8 cellular contexts compared by ENCODE assay signal in genomic region chr4:54539500-54540029, GRCh38.
A peak's percentile ranks its signal among the peaks of the same experiment; 100 is the strongest.
DNase-seq lines count a peak whose midpoint lies in the region; ATAC-seq lines count a peak whose summit lies in the region.

No MANE protein-coding gene starts in this region.

- no peak overlapping the region for H3K27ac Mint-ChIP-seq in activated naive CD8-positive, alpha-beta T cell
- H3K27ac Mint-ChIP-seq in activated naive CD8-positive, alpha-beta T cell treated with anti-CD3 and anti-CD28 coated beads for 36 hours, result no peak overlapping the region
- H3K27ac Mint-ChIP-seq in stimulated activated memory B cell treated with anti-CD40 and anti-IgM and Interleukin-4, amounts not matched to agents 10 μg/mL and 1 μg/mL and 100 μg/mL, for 72 hours, result no peak overlapping the region

- H3K9me3 Mint-ChIP-seq in activated naive CD8-positive, alpha-beta T cell (ENCODE audit: low read depth), result no peaks in the 10 kb centered on the region
- H3K9me3 Mint-ChIP-seq in activated naive CD8-positive, alpha-beta T cell treated with anti-CD3 and anti-CD28 coated beads for 36 hours, result peaks cover 3% of the 10 kb centered on the region
- H3K9me3 Mint-ChIP-seq in stimulated activated memory B cell treated with anti-CD40 and anti-IgM and Interleukin-4, amounts not matched to agents 10 μg/mL and 1 μg/mL and 100 μg/mL, for 72 hours, result no peaks in the 10 kb centered on the region

- H3K4me3 Mint-ChIP-seq in activated naive CD8-positive, alpha-beta T cell, result peak overlapping the region; percentile 12
- H3K4me3 Mint-ChIP-seq in activated naive CD8-positive, alpha-beta T cell treated with anti-CD3 and anti-CD28 coated beads for 36 hours, result no peak overlapping the region
- H3K4me3 Mint-ChIP-seq in stimulated activated memory B cell treated with anti-CD40 and anti-IgM and Interleukin-4, amounts not matched to agents 10 μg/mL and 1 μg/mL and 100 μg/mL, for 72 hours, result no peak overlapping the region

- no peak for DNase-seq in activated naive CD8-positive, alpha-beta T cell treated with anti-CD3 and anti-CD28 coated beads for 36 hours
- peak; percentile 88 to 91 for DNase-seq in NCI-H526 (lab: John Stamatoyannopoulos, UW)
- DNase-seq in dedifferentiated amniotic fluid mesenchymal stem cell (ENCODE audit: extremely low spot score), result peak; percentile 60
- peak; percentile 92 for DNase-seq in left kidney (ENCODE audit: low read depth, low spot score)
- no peak for DNase-seq in effector CD4-positive, alpha-beta T cell

- H3K27me3 Mint-ChIP-seq in activated naive CD8-positive, alpha-beta T cell, result peaks cover 12% of the 10 kb centered on the region
- H3K27me3 Mint-ChIP-seq in activated naive CD8-positive, alpha-beta T cell treated with anti-CD3 and anti-CD28 coated beads for 36 hours, result peaks cover 16% of the 10 kb centered on the region
- peaks cover 30% of the 10 kb centered on the region for H3K27me3 Mint-ChIP-seq in stimulated activated memory B cell treated with anti-CD40 and anti-IgM and Interleukin-4, amounts not matched to agents 10 μg/mL and 1 μg/mL and 100 μg/mL, for 72 hours

- ATAC-seq in stimulated activated memory B cell treated with anti-CD40 and anti-IgM and Interleukin-4, amounts not matched to agents 10 μg/mL and 1 μg/mL and 100 μg/mL, for 72 hours, result peak; percentile 12
- no peak for ATAC-seq in HG03097 (IDR thresholded peaks at IDR 0.05; ENCODE audit: low FRiP score, unreplicated experiment)

- H3K4me1 Mint-ChIP-seq in activated naive CD8-positive, alpha-beta T cell (ENCODE audit: low read depth), result peaks cover 2% of the 10 kb centered on the region
- H3K4me1 Mint-ChIP-seq in activated naive CD8-positive, alpha-beta T cell treated with anti-CD3 and anti-CD28 coated beads for 36 hours, result no peaks in the 10 kb centered on the region
- H3K4me1 Mint-ChIP-seq in stimulated activated memory B cell treated with anti-CD40 and anti-IgM and Interleukin-4, amounts not matched to agents 10 μg/mL and 1 μg/mL and 100 μg/mL, for 72 hours, result no peaks in the 10 kb centered on the region

- no peaks in the 10 kb centered on the region for H3K36me3 Mint-ChIP-seq in activated naive CD8-positive, alpha-beta T cell
- no peaks in the 10 kb centered on the region for H3K36me3 Mint-ChIP-seq in activated naive CD8-positive, alpha-beta T cell treated with anti-CD3 and anti-CD28 coated beads for 36 hours
- H3K36me3 Mint-ChIP-seq in stimulated activated memory B cell treated with anti-CD40 and anti-IgM and Interleukin-4, amounts not matched to agents 10 μg/mL and 1 μg/mL and 100 μg/mL, for 72 hours, result no peaks in the 10 kb centered on the region

Comparison
In these comparisons a context has a peak if more than half of its experiments do, and no peak if none do; other contexts are left out.
1. DNase-seq: peak in NCI-H526 (2 of 2), dedifferentiated amniotic fluid mesenchymal stem cell (single experiment) and left kidney (single experiment); none in activated naive CD8-positive, alpha-beta T cell treated with anti-CD3 and anti-CD28 coated beads for 36 hours (single experiment) and effector CD4-positive, alpha-beta T cell (single experiment).